Comparison of ENCODE assay signal across 22 cellular contexts in genomic region chr5:3709058-3709723, GRCh38.
"Had no signal": no experiment of that assay in that cellular context is flagged by ENCODE, and none has a peak within 500 bp of the region (broad histone marks: within the 10 kb centered on the region; RNA-seq: fewer than 3 reads in every experiment).

No MANE protein-coding gene starts in this region.

- H3K27me3 Mint-ChIP-seq: activated CD4-positive, alpha-beta T cell treated with anti-CD3 and anti-CD28 coated beads, Interleukin-2, amount 10 ng/mL, durations not matched to agents 24 days and 14 days; central memory CD8-positive, alpha-beta T cell had no signal

- H3K9me3 Mint-ChIP-seq: activated CD4-positive, alpha-beta T cell treated with anti-CD3 and anti-CD28 coated beads, Interleukin-2, amount 10 ng/mL, durations not matched to agents 24 days and 14 days; mesothelial cell of epicardium; type B pancreatic cell had no signal

- H3K4me3 ChIP-seq: lower lobe of right lung, pancreas, sigmoid colon, spleen had no signal

- H3K9me3 ChIP-seq: lower lobe of right lung, pancreas, sigmoid colon, spleen had no signal

- H3K4me1 Mint-ChIP-seq: activated CD4-positive, alpha-beta T cell treated with anti-CD3 and anti-CD28 coated beads, Interleukin-2, amount 10 ng/mL, durations not matched to agents 24 days and 14 days; central memory CD8-positive, alpha-beta T cell; stimulated activated naive CD8-positive, alpha-beta T cell treated with anti-CD3 and anti-CD28 coated beads, Interleukin-15, amount 100 ng/mL, for 72 hours had no signal

- H3K36me3 ChIP-seq: lower lobe of right lung, pancreas, sigmoid colon, spleen had no signal

- ATAC-seq: activated CD8-positive, alpha-beta T cell treated with anti-CD3 and anti-CD28 coated beads, Interleukin-2, amount 10 ng/mL, durations not matched to agents 7 days and 5 days; foreskin keratinocyte; left cardiac atrium; lower lobe of right lung; pancreas; stimulated activated naive CD8-positive, alpha-beta T cell treated with anti-CD3 and anti-CD28 coated beads, Interleukin-15, amount 100 ng/mL, for 72 hours had no signal

- H3K4me1 ChIP-seq: foreskin keratinocyte, lower lobe of right lung, pancreas, sigmoid colon, spleen had no signal

- H3K27ac ChIP-seq: foreskin keratinocyte, lower lobe of right lung, pancreas, sigmoid colon, spleen had no signal

- H3K4me3 Mint-ChIP-seq: activated CD4-positive, alpha-beta T cell treated with anti-CD3 and anti-CD28 coated beads, Interleukin-2, amount 10 ng/mL, durations not matched to agents 24 days and 14 days; activated CD8-positive, alpha-beta T cell treated with anti-CD3 and anti-CD28 coated beads, Interleukin-2, amount 10 ng/mL, durations not matched to agents 7 days and 5 days; activated naive CD8-positive, alpha-beta T cell; central memory CD8-positive, alpha-beta T cell; mesothelial cell of epicardium; neural crest cell; stimulated activated naive CD8-positive, alpha-beta T cell treated with anti-CD3 and anti-CD28 coated beads, Interleukin-15, amount 100 ng/mL, for 72 hours; type B pancreatic cell had no signal

- H3K27me3 ChIP-seq: foreskin keratinocyte, sigmoid colon had no signal

- H3K27ac Mint-ChIP-seq: activated CD4-positive, alpha-beta T cell treated with anti-CD3 and anti-CD28 coated beads, Interleukin-2, amount 10 ng/mL, durations not matched to agents 24 days and 14 days; activated CD8-positive, alpha-beta T cell treated with anti-CD3 and anti-CD28 coated beads, Interleukin-2, amount 10 ng/mL, durations not matched to agents 7 days and 5 days; activated naive CD8-positive, alpha-beta T cell; mesothelial cell of epicardium; stimulated activated naive CD8-positive, alpha-beta T cell treated with anti-CD3 and anti-CD28 coated beads, Interleukin-15, amount 100 ng/mL, for 72 hours; type B pancreatic cell had no signal

- DNase-seq: activated CD4-positive, alpha-beta T cell treated with anti-CD3 and anti-CD28 coated beads, Interleukin-2, amount 10 ng/mL, durations not matched to agents 24 days and 14 days; activated CD4-positive, CD25-positive, alpha-beta regulatory T cell; activated CD8-positive, alpha-beta memory T cell treated with anti-CD3 and anti-CD28 coated beads, Interleukin-2, amount 50 U/mL, for 4 hours; activated CD8-positive, alpha-beta T cell treated with anti-CD3 and anti-CD28 coated beads, Interleukin-2, amount 10 ng/mL, durations not matched to agents 7 days and 5 days; activated gamma-delta T cell treated with Interleukin-2 at 50 U/mL for 16 hours; amniotic stem cell; cortex of kidney; effector CD8-positive, alpha-beta T cell; foreskin keratinocyte; left cardiac atrium; lower lobe of right lung; pancreas; sigmoid colon; spleen; stimulated activated naive CD8-positive, alpha-beta T cell treated with anti-CD3 and anti-CD28 coated beads, Interleukin-15, amount 100 ng/mL, for 72 hours had no signal

- H3K36me3 Mint-ChIP-seq: activated naive CD8-positive, alpha-beta T cell; brain; mesothelial cell of epicardium; type B pancreatic cell had no signal

- FAIRE-seq: pancreas, TTC549 had no signal
